ENCODE assay signal across 9 cellular contexts in genomic region chr2:1591978-1592907, GRCh38.
DNase-seq lines count a peak whose midpoint lies in the region; ATAC-seq and TF ChIP-seq lines count a peak whose summit lies in the region.
"Had no signal": no experiment of that assay in that cellular context is flagged by ENCODE, and none has a peak within 500 bp of the region (broad histone marks: within the 10 kb centered on the region; RNA-seq: fewer than 3 reads in every experiment).

No MANE protein-coding gene starts in this region.

- DNase-seq in Ammon's horn (ENCODE audit: low spot score) (peak; percentile 48), RPMI7951 (ENCODE audit: low read depth) (peak; percentile 97), foreskin keratinocyte (peak in 1 of 2 donors; percentile 67), neural progenitor cell (ENCODE audit: low spot score) (peak; percentile 86)
- DNase-seq in stimulated activated CD4-positive, alpha-beta T cell treated with anti-CD3 and anti-CD28 coated beads, Interleukin-4, amount 100 ng/mL, for 1 hour: no peak
- DNase-seq: activated naive CD4-positive, alpha-beta T cell treated with Interleukin-2 at 50 U/mL for 16 hours had no signal

- no peaks in the 10 kb centered on the region for H3K79me2 ChIP-seq in neural progenitor cell (ENCODE audit: low read depth)

- no peaks in the 10 kb centered on the region for H3K9me3 ChIP-seq in neural progenitor cell (ENCODE audit: low read depth)

- no peak overlapping the region for H3K4me3 ChIP-seq in neural progenitor cell

- H3K27me3 ChIP-seq in foreskin keratinocyte (peaks cover 16% of the 10 kb centered on the region), neural progenitor cell (no peaks in the 10 kb centered on the region)

- TF ChIP-seq CTCF in foreskin keratinocyte (conservative IDR thresholded peaks at IDR 0.05): peak; percentile 99
- TF ChIP-seq CTCF in neural progenitor cell (IDR thresholded peaks at IDR 0.05): peak; percentile 69

- H3K27ac Mint-ChIP-seq in neural progenitor cell: no peak overlapping the region

- H3K4me3 Mint-ChIP-seq in neural progenitor cell: no peak overlapping the region

- H3K4me2 ChIP-seq in neural progenitor cell: peak overlapping the region; percentile 42

- ATAC-seq in foreskin keratinocyte: peak; percentile 74
- no peak for ATAC-seq in GM21576 (IDR thresholded peaks at IDR 0.05; ENCODE audit: unreplicated experiment)
- no peak for ATAC-seq in HG03457 (IDR thresholded peaks at IDR 0.05; ENCODE audit: unreplicated experiment)
- ATAC-seq in HG03196 (IDR thresholded peaks at IDR 0.05; ENCODE audit: unreplicated experiment): no peak

- H3K9me3 Mint-ChIP-seq in neural progenitor cell: no peaks in the 10 kb centered on the region

- H2AFZ ChIP-seq in neural progenitor cell (replicated peaks): no peak overlapping the region

- no peak overlapping the region for H3K27ac ChIP-seq in foreskin keratinocyte
- H3K27ac ChIP-seq in neural progenitor cell: no peak overlapping the region

- H4K20me1 ChIP-seq in neural progenitor cell (ENCODE audit: low read depth): no peaks in the 10 kb centered on the region

- no peaks in the 10 kb centered on the region for H3K36me3 ChIP-seq in neural progenitor cell

- H3K9ac ChIP-seq in neural progenitor cell: no peak overlapping the region

- H3K4me1 ChIP-seq in foreskin keratinocyte: peaks cover 6% of the 10 kb centered on the region
- peaks cover 21% of the 10 kb centered on the region for H3K4me1 ChIP-seq in neural progenitor cell

- H3K27me3 Mint-ChIP-seq in neural progenitor cell (ENCODE audit: insufficient read depth, low read depth): no peaks in the 10 kb centered on the region

- H3K4me1 Mint-ChIP-seq in neural progenitor cell: peaks cover 29% of the 10 kb centered on the region

- peaks cover 20% of the 10 kb centered on the region for H3F3A ChIP-seq in neural progenitor cell (ENCODE audit: low read depth)

- H3K36me3 Mint-ChIP-seq in neural progenitor cell: no peaks in the 10 kb centered on the region
